23 cellular contexts compared by ENCODE assay signal in the genomic region with DNA sequence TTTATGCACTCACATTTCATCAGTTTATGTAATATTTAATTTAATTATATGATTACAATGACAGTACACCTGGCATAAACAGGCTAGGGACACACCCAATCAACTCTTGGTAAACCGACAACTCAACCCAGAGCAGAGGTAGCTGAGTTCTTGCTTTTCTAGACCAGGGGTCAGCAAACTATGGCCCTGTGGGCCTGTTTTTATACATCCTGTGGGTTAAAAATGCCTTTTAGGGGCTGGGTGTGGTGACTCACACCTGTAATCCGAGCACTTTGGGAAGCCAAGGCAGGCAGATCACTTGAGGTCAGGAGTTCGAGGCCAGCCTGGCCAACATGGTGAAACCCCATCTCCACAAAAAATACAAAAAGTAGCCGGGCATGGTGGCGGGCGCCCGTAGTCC.
"Had no signal": no experiment of that assay in that cellular context is flagged by ENCODE, and none has a peak within 500 bp of the region (broad histone marks: within the 10 kb centered on the region; RNA-seq: fewer than 3 reads in every experiment).

No MANE protein-coding gene starts in this region.

- H3K9me3 ChIP-seq: adrenal gland, body of pancreas, breast epithelium had no signal

- H3K4me3 ChIP-seq: adrenal gland, body of pancreas, breast epithelium had no signal

- DNase-seq: activated CD4-positive, alpha-beta T cell treated with anti-CD3 and anti-CD28 coated beads for 1 hour; activated CD4-positive, alpha-beta T cell treated with anti-CD3 and anti-CD28 coated beads, Interleukin-2, amount 10 ng/mL, durations not matched to agents 7 days and 5 days; activated CD4-positive, alpha-beta T cell treated with anti-CD3 and anti-CD28 coated beads, Interleukin-2, amount 50 U/mL, for 48 hours; activated CD4-positive, CD25-positive, alpha-beta regulatory T cell; activated CD8-positive, alpha-beta T cell treated with anti-CD3 and anti-CD28 coated beads, Interleukin-2, amount 10 ng/mL, durations not matched to agents 7 days and 5 days; activated gamma-delta T cell; activated naive CD4-positive, alpha-beta T cell treated with Interleukin-2 at 50 U/mL for 16 hours; activated T-cell treated with anti-CD3 and anti-CD28 coated beads, Interleukin-2, amount 50 U/mL, for 24 hours; body of pancreas; Kasumi-1; NCI-H1105; NCI-H1417 treated with DMSO at 0.1 percent for 48 hours; NCI-H187 treated with DMSO at 0.1 percent for 48 hours; NCI-H2081; NCI-H345; NCI-H524 treated with DMSO at 0.1 percent for 48 hours; NK-92 treated with Interleukin-12 subunit alpha and Interleukin-12 subunit beta, amount 100 ng/mL, for 24 hours; Right ventricle myocardium superior; T1000; WERI-Rb-1 had no signal

- H3K27ac ChIP-seq: adrenal gland, body of pancreas, breast epithelium, WERI-Rb-1 had no signal

- H3K27me3 ChIP-seq: adrenal gland, body of pancreas, breast epithelium had no signal

- H3K4me1 ChIP-seq: adrenal gland, body of pancreas, breast epithelium had no signal

- H3K36me3 ChIP-seq: adrenal gland, breast epithelium, WERI-Rb-1 had no signal

- ATAC-seq: activated CD8-positive, alpha-beta T cell treated with anti-CD3 and anti-CD28 coated beads, Interleukin-2, amount 10 ng/mL, durations not matched to agents 7 days and 5 days; activated naive CD4-positive, alpha-beta T cell treated with anti-CD3 and anti-CD28 coated beads, Interleukin-2, amount 50 U/mL, for 72 hours; body of pancreas had no signal
